Comparison of ENCODE assay signal across 7 cellular contexts in genomic region chr5:34243802-34244201, GRCh38.
DNase-seq lines count a peak whose midpoint lies in the region; ATAC-seq and TF ChIP-seq lines count a peak whose summit lies in the region.
"Not testable (repeated sequence)": the region's sequence is repeated elsewhere in the genome, so short reads cannot be mapped to it uniquely, and the experiment has no call there.

No MANE protein-coding gene starts in this region.

- H3K4me1 ChIP-seq in esophagus squamous epithelium = peaks cover 0 to 17% (median 0%) of the 10 kb centered on the region in 3 donors
- H3K4me1 ChIP-seq in lower lobe of right lung, sigmoid colon: not testable (repeated sequence)

- ATAC-seq in lower lobe of right lung = not testable (repeated sequence)

- not testable (repeated sequence) for H3K36me3 Mint-ChIP-seq in activated CD4-positive, alpha-beta T cell treated with anti-CD3 and anti-CD28 coated beads, Interleukin-2, amount 10 ng/mL, durations not matched to agents 24 days and 14 days (ENCODE audit: low read depth)

- H3K27ac Mint-ChIP-seq in activated CD4-positive, alpha-beta T cell treated with anti-CD3 and anti-CD28 coated beads, Interleukin-2, amount 10 ng/mL, durations not matched to agents 24 days and 14 days = peak overlapping the region; percentile 86

- not testable (repeated sequence) for TF ChIP-seq EP300 in sigmoid colon (IDR thresholded peaks at IDR 0.05)

- not testable (repeated sequence) for H3K27me3 ChIP-seq in esophagus squamous epithelium; lower lobe of right lung (ENCODE audit: low read depth); sigmoid colon

- H3K36me3 ChIP-seq in esophagus squamous epithelium, lower lobe of right lung, sigmoid colon: not testable (repeated sequence)

- peak overlapping the region in 2 of 4 donors; percentile 87 to 93 for H3K27ac ChIP-seq in esophagus squamous epithelium
- peak overlapping the region; percentile 84 for H3K27ac ChIP-seq in lower lobe of right lung
- peak overlapping the region; percentile 88 to 90 (median 88) for H3K27ac ChIP-seq in sigmoid colon

- not testable (repeated sequence) for H3K9me3 Mint-ChIP-seq in activated CD4-positive, alpha-beta T cell treated with anti-CD3 and anti-CD28 coated beads, Interleukin-2, amount 10 ng/mL, durations not matched to agents 24 days and 14 days

- not testable (repeated sequence) for H3K9me3 ChIP-seq in esophagus squamous epithelium, lower lobe of right lung, sigmoid colon

- in situ Hi-C loops in astrocyte of the spinal cord (cut with HindIII; ENCODE audit: low sequenced_read_pairs) = not testable (repeated sequence)

- TF ChIP-seq CTCF in astrocyte of the spinal cord (IDR thresholded peaks at IDR 0.05; ENCODE audit: low read depth, low read length); esophagus squamous epithelium (IDR thresholded peaks at IDR 0.05); lower lobe of right lung (IDR thresholded peaks at IDR 0.05); sigmoid colon (IDR thresholded peaks at IDR 0.05): not testable (repeated sequence)

- intact Hi-C loops in activated CD4-positive, alpha-beta T cell treated with anti-CD3 and anti-CD28 coated beads, Interleukin-2, amount 10 ng/mL, durations not matched to agents 24 days and 14 days (cut with micrococcal nuclease); esophagus squamous epithelium (cut with DNase I); lower lobe of right lung (cut with DNase I); sigmoid colon (cut with DNase I): not testable (repeated sequence)

- H3K27me3 Mint-ChIP-seq in activated CD4-positive, alpha-beta T cell treated with anti-CD3 and anti-CD28 coated beads, Interleukin-2, amount 10 ng/mL, durations not matched to agents 24 days and 14 days = not testable (repeated sequence)

- H3K4me3 Mint-ChIP-seq in activated CD4-positive, alpha-beta T cell treated with anti-CD3 and anti-CD28 coated beads, Interleukin-2, amount 10 ng/mL, durations not matched to agents 24 days and 14 days = peak overlapping the region; percentile 83

- H3K4me1 Mint-ChIP-seq in activated CD4-positive, alpha-beta T cell treated with anti-CD3 and anti-CD28 coated beads, Interleukin-2, amount 10 ng/mL, durations not matched to agents 24 days and 14 days = not testable (repeated sequence)

- not testable (repeated sequence) for TF ChIP-seq POLR2A in esophagus squamous epithelium (IDR thresholded peaks at IDR 0.05); sigmoid colon (IDR thresholded peaks at IDR 0.05)

- H3K4me3 ChIP-seq in GM08714 (ENCODE audit: low read length) = peak overlapping the region; percentile 57; the same call in 1 of the 2 replicates
- H3K4me3 ChIP-seq in astrocyte of the spinal cord (ENCODE audit: low read depth, low read length) = peak overlapping the region; percentile 34
- H3K4me3 ChIP-seq in esophagus squamous epithelium = peak overlapping the region in 3 of 4 donors; percentile 50 to 76 (median 59)
- H3K4me3 ChIP-seq in lower lobe of right lung = peak overlapping the region; percentile 53
- peak overlapping the region in 2 of 4 donors; percentile 62 to 65 for H3K4me3 ChIP-seq in sigmoid colon

- DNase-seq in NAMALWA (ENCODE audit: low spot score) = peak; percentile 6
- DNase-seq in activated CD4-positive, alpha-beta T cell treated with anti-CD3 and anti-CD28 coated beads, Interleukin-2, amount 10 ng/mL, durations not matched to agents 24 days and 14 days; astrocyte of the spinal cord (ENCODE audit: low read depth, low spot score); esophagus squamous epithelium (lab: John Stamatoyannopoulos, UW); lower lobe of right lung; sigmoid colon: not testable (repeated sequence)
